In genomic region chr10:84838851-84839250, GRCh38 we compare ENCODE assay signal across 30 cellular contexts.
"Had no signal": no experiment of that assay in that cellular context is flagged by ENCODE, and none has a peak within 500 bp of the region (broad histone marks: within the 10 kb centered on the region; RNA-seq: fewer than 3 reads in every experiment).

No MANE protein-coding gene starts in this region.

- ATAC-seq: activated CD4-positive, alpha-beta T cell treated with anti-CD3 and anti-CD28 coated beads for 36 hours; activated CD8-positive, alpha-beta memory T cell treated with anti-CD3 and anti-CD28 coated beads, Interleukin-2, amount 10 ng/mL, durations not matched to agents 7 days and 5 days; activated CD8-positive, alpha-beta T cell treated with anti-CD3 and anti-CD28 coated beads, Interleukin-2, amount 10 ng/mL, durations not matched to agents 7 days and 5 days; activated naive CD8-positive, alpha-beta T cell treated with anti-CD3 and anti-CD28 coated beads, Interleukin-2, amount 50 U/mL, for 24 hours; esophagus mucosa; foreskin keratinocyte; gastrocnemius medialis had no signal

- H3K27ac ChIP-seq: adrenal gland, breast epithelium, cardiac muscle cell, colonic mucosa, foreskin keratinocyte, gastrocnemius medialis had no signal

- H3K36me3 ChIP-seq: adrenal gland, breast epithelium, cardiac muscle cell, colonic mucosa, gastrocnemius medialis, heart left ventricle had no signal

- H3K4me3 ChIP-seq: adrenal gland, breast epithelium, cardiac muscle cell, colonic mucosa, gastrocnemius medialis, heart left ventricle had no signal

- H3K4me1 ChIP-seq: adrenal gland, breast epithelium, colonic mucosa, foreskin keratinocyte, gastrocnemius medialis had no signal

- H3K27me3 ChIP-seq: adrenal gland, breast epithelium, cardiac muscle cell, colonic mucosa, foreskin keratinocyte, gastrocnemius medialis had no signal

- H3K9me3 ChIP-seq: adrenal gland, breast epithelium, colonic mucosa, gastrocnemius medialis, heart left ventricle had no signal

- DNase-seq: activated CD4-positive, alpha-beta memory T cell treated with anti-CD3 and anti-CD28 coated beads for 36 hours; activated CD4-positive, alpha-beta T cell treated with anti-CD3 and anti-CD28 coated beads for 36 hours; activated CD4-positive, alpha-beta T cell treated with anti-CD3 and anti-CD28 coated beads, Interleukin-2, amount 10 ng/mL, durations not matched to agents 24 days and 14 days; activated CD4-positive, CD25-positive, alpha-beta regulatory T cell; activated CD4-positive, CD25-positive, alpha-beta regulatory T cell treated with anti-CD3 and anti-CD28 coated beads, Interleukin-2, amount 50 U/mL, for 72 hours; activated CD8-positive, alpha-beta memory T cell treated with anti-CD3 and anti-CD28 coated beads, Interleukin-2, amount 10 ng/mL, durations not matched to agents 7 days and 5 days; activated CD8-positive, alpha-beta memory T cell treated with anti-CD3 and anti-CD28 coated beads, Interleukin-2, amount 50 U/mL, for 4 hours; activated CD8-positive, alpha-beta T cell treated with anti-CD3 and anti-CD28 coated beads, Interleukin-2, amount 10 ng/mL, durations not matched to agents 7 days and 5 days; activated effector memory CD4-positive, alpha-beta T cell treated with anti-CD3 and anti-CD28 coated beads, Interleukin-2, amount 50 U/mL, for 16 hours; activated naive CD4-positive, alpha-beta T cell treated with anti-CD3 and anti-CD28 coated beads for 36 hours; activated naive CD8-positive, alpha-beta T cell treated with anti-CD3 and anti-CD28 coated beads for 36 hours; activated naive CD8-positive, alpha-beta T cell treated with anti-CD3 and anti-CD28 coated beads, Interleukin-2, amount 50 U/mL, for 24 hours; activated T-cell treated with anti-CD3 and anti-CD28 coated beads, Interleukin-2, amount 50 U/mL, for 1 hour; activated T-cell treated with anti-CD3 and anti-CD28 coated beads, Interleukin-2, amount 50 U/mL, for 48 hours; adrenal gland; amygdala; aorta; central memory CD4-positive, alpha-beta T cell; cerebellar nuclear complex; colonic mucosa; effector memory CD4-positive, alpha-beta T cell; endodermal cell; foreskin keratinocyte; gastrocnemius medialis; glutamatergic neuron; heart left ventricle; T-helper 2 cell had no signal
